In genomic region chr11:78032090-78032489, GRCh38 we compare ENCODE assay signal across 18 cellular contexts. TPM values are rescaled to one million over a fixed set of nuclear protein-coding genes. Genes with fewer than 3 reads are reported as not detected.
DNase-seq lines count a peak whose midpoint lies in the region; ATAC-seq and TF ChIP-seq lines count a peak whose summit lies in the region.
"Had no signal": no experiment of that assay in that cellular context is flagged by ENCODE, and none has a peak within 500 bp of the region (broad histone marks: within the 10 kb centered on the region; RNA-seq: fewer than 3 reads in every experiment).

No MANE protein-coding gene starts in this region.

- H3K27ac ChIP-seq in RWPE1 (peak overlapping the region; percentile 38; the same call in 1 of the 2 replicates), hepatocyte (peak overlapping the region; percentile 85), GM23248 (no peak overlapping the region), sigmoid colon (peak overlapping the region in 1 of 4 donors; percentile 48)
- H3K27ac ChIP-seq: psoas muscle, upper lobe of right lung had no signal

- no peaks in the 10 kb centered on the region for H3K79me2 ChIP-seq in hepatocyte
- H3K79me2 ChIP-seq in GM23248 (ENCODE audit: insufficient read depth): no peaks in the 10 kb centered on the region

- DNase-seq in RWPE1 (ENCODE audit: low spot score) (no peak), hepatocyte (ENCODE audit: low spot score) (peak; percentile 59), NCI-H82 (lab: John Stamatoyannopoulos, UW) (no peak), GM23248 (no peak), sigmoid colon (no peak)
- DNase-seq: activated CD4-positive, alpha-beta T cell treated with anti-CD3 and anti-CD28 coated beads for 36 hours; activated CD8-positive, alpha-beta memory T cell treated with anti-CD3 and anti-CD28 coated beads, Interleukin-2, amount 50 U/mL, for 4 hours; activated effector memory CD4-positive, alpha-beta T cell treated with anti-CD3 and anti-CD28 coated beads, Interleukin-2, amount 50 U/mL, for 16 hours; mesenchymal stem cell; psoas muscle; upper lobe of right lung had no signal

- H2AFZ ChIP-seq in hepatocyte: no peak overlapping the region
- no peak overlapping the region for H2AFZ ChIP-seq in GM23248

- peak; percentile 11 for ATAC-seq in GM19463 (IDR thresholded peaks at IDR 0.05; ENCODE audit: unreplicated experiment)
- ATAC-seq in HG03432 (IDR thresholded peaks at IDR 0.05; ENCODE audit: unreplicated experiment): peak; percentile 11
- ATAC-seq in HG03439 (IDR thresholded peaks at IDR 0.05; ENCODE audit: unreplicated experiment): no peak
- ATAC-seq: activated CD4-positive, alpha-beta T cell treated with anti-CD3 and anti-CD28 coated beads for 36 hours; natural killer cell treated with Interleukin-12 subunit alpha and Interleukin-12 subunit beta and Interleukin-15 and Interleukin-18, amount 100 ng/mL, for 72 hours; psoas muscle; upper lobe of right lung had no signal

- H3K9me2 ChIP-seq in hepatocyte (replicated peaks; ENCODE audit: insufficient read depth) (no peaks in the 10 kb centered on the region), GM23248 (ENCODE audit: insufficient read depth) (no peaks in the 10 kb centered on the region)

- no peaks in the 10 kb centered on the region for H4K20me1 ChIP-seq in hepatocyte (ENCODE audit: insufficient read depth, poor library complexity, severe bottlenecking)
- no peaks in the 10 kb centered on the region for H4K20me1 ChIP-seq in GM23248 (ENCODE audit: insufficient read depth)

- H3K4me1 ChIP-seq in hepatocyte (ENCODE audit: insufficient read depth) (peaks cover 8% of the 10 kb centered on the region), GM23248 (ENCODE audit: insufficient read depth) (peaks cover 9% of the 10 kb centered on the region), sigmoid colon (peaks cover 0 to 24% (median 15%) of the 10 kb centered on the region in 4 donors)

- H3F3A ChIP-seq in GM23248 (ENCODE audit: insufficient read depth): no peaks in the 10 kb centered on the region

- H3K4me3 ChIP-seq in hepatocyte: no peak overlapping the region
- H3K4me3 ChIP-seq in GM23248: no peak overlapping the region
- no peak overlapping the region for H3K4me3 ChIP-seq in sigmoid colon
- H3K4me3 ChIP-seq: psoas muscle, upper lobe of right lung had no signal

- H3K27me3 ChIP-seq in hepatocyte (no peaks in the 10 kb centered on the region), GM23248 (replicated peaks; ENCODE audit: insufficient read depth) (no peaks in the 10 kb centered on the region), sigmoid colon (no peaks in the 10 kb centered on the region)
- H3K27me3 ChIP-seq: upper lobe of right lung had no signal

- in situ Hi-C loops in GM23248 (cut with MboI): no loop called here

- no peak for TF ChIP-seq CTCF in RWPE1 (conservative IDR thresholded peaks at IDR 0.05; ENCODE audit: low read depth)
- TF ChIP-seq CTCF in hepatocyte (IDR thresholded peaks at IDR 0.05; ENCODE audit: poor library complexity): no peak
- no peak for TF ChIP-seq CTCF in sigmoid colon (IDR thresholded peaks at IDR 0.05)

- H3K36me3 ChIP-seq in hepatocyte (replicated peaks; ENCODE audit: insufficient read depth, low read depth) (no peaks in the 10 kb centered on the region), GM23248 (ENCODE audit: low read depth) (no peaks in the 10 kb centered on the region), sigmoid colon (no peaks in the 10 kb centered on the region)
- H3K36me3 ChIP-seq: upper lobe of right lung had no signal

- POLR2A ChIA-PET in RWPE1 (lab: Yijun Ruan, JAX; ENCODE audit: low non-redundant PET): no interaction called here

- intact Hi-C loops in sigmoid colon (cut with DNase I): no loop called here

- no peak overlapping the region for H3K9ac ChIP-seq in GM23248

- TF ChIP-seq EP300 in sigmoid colon (IDR thresholded peaks at IDR 0.05): no peak

- H3K4me2 ChIP-seq in hepatocyte (no peak overlapping the region), GM23248 (ENCODE audit: unreplicated experiment) (no peak overlapping the region)

- CTCF ChIA-PET in RWPE1 (lab: Yijun Ruan, JAX): interaction anchor here (2.0 kb wide), 1 partner anchor 13 kb away, joined by 6 read pairs; no protein-coding TSS in a partner anchor

- TF ChIP-seq POLR2A in sigmoid colon (IDR thresholded peaks at IDR 0.05): no peak

- H3K9me3 ChIP-seq in hepatocyte (ENCODE audit: low read depth) (no peaks in the 10 kb centered on the region), GM23248 (ENCODE audit: low read depth) (no peaks in the 10 kb centered on the region), sigmoid colon (no peaks in the 10 kb centered on the region)
- H3K9me3 ChIP-seq: psoas muscle, upper lobe of right lung had no signal

RNA-seq across cellular contexts. Expression of gene KCTD14, which starts 9.0 kb away (rescaled TPM):
- 6.0 TPM in 2 replicates for total RNA-seq in hepatocyte
- polyA plus RNA-seq in hepatocyte: 8.1 and 8.7 TPM in 2 replicates
- 0.63 and 1.4 TPM in 2 replicates for total RNA-seq in GM23248 (2014; rRNA removed; shearing (Covaris generic))
- 0.85 and 1.0 TPM in 2 replicates for polyA plus RNA-seq in GM23248 (2016; fragmentation: Nextera tagmentation; extraction: Ambion mirVana)
- 1 to 10 TPM; 2.5 to 4.5 (median 2.6) TPM for total RNA-seq in sigmoid colon
- polyA plus RNA-seq in sigmoid colon: 10 to 100 TPM; 11.6 to 22.8 (median 15.0) TPM

RNA-seq across cellular contexts. Expression of gene THRSP, which starts 31.6 kb away (rescaled TPM):
- total RNA-seq in hepatocyte (0.17 TPM in 1 of 2 replicates, not detected in the other), sigmoid colon (1 to 10 TPM in 1 of 4 donors, not detected in 3; 1.8 TPM)
- polyA plus RNA-seq in hepatocyte (0.13 and 0.17 TPM in 2 replicates), GM23248 (2016; fragmentation: Nextera tagmentation; extraction: Ambion mirVana) (not detected in 2 replicates), sigmoid colon (1 to 10 TPM in 1 of 3 donors, not detected in 2; 3.4 TPM)
- total RNA-seq in GM23248 (2014; rRNA removed; shearing (Covaris generic)): not detected in 2 replicates
- total RNA-seq: activated CD4-positive, alpha-beta T cell treated with anti-CD3 and anti-CD28 coated beads for 36 hours; chondrocyte; H4; kidney epithelial cell; natural killer cell treated with Interleukin-12 subunit alpha and Interleukin-12 subunit beta and Interleukin-15 and Interleukin-18, amount 100 ng/mL, for 72 hours; upper lobe of right lung had no signal

RNA-seq across cellular contexts. Expression of gene INTS4, which starts 37.6 kb away (rescaled TPM):
- total RNA-seq in hepatocyte: 22.7 and 28.0 TPM in 2 replicates
- 19.2 and 24.0 TPM in 2 replicates for polyA plus RNA-seq in hepatocyte
- 27.3 and 29.3 TPM in 2 replicates for total RNA-seq in GM23248 (2014; rRNA removed; shearing (Covaris generic))
- 25.8 and 27.0 TPM in 2 replicates for polyA plus RNA-seq in GM23248 (2016; fragmentation: Nextera tagmentation; extraction: Ambion mirVana)
- total RNA-seq in sigmoid colon: 10 to 100 TPM; 26.3 to 32.1 (median 29.8) TPM
- polyA plus RNA-seq in sigmoid colon: 10 to 100 TPM; 11.1 to 17.8 (median 11.4) TPM

RNA-seq across cellular contexts. Expression of gene NDUFC2, which starts 47.6 kb away (rescaled TPM):
- total RNA-seq in hepatocyte: 107 and 115 TPM in 2 replicates
- 442 and 481 TPM in 2 replicates for polyA plus RNA-seq in hepatocyte
- total RNA-seq in GM23248 (2014; rRNA removed; shearing (Covaris generic)): 69.0 and 86.6 TPM in 2 replicates
- polyA plus RNA-seq in GM23248 (2016; fragmentation: Nextera tagmentation; extraction: Ambion mirVana): 462 and 471 TPM in 2 replicates
- total RNA-seq in sigmoid colon: 100 to 1,000 TPM in 2 of 4 donors, 10 to 100 TPM in 2; 55.9 to 109 (median 93.8) TPM
- 100 to 1,000 TPM; 123 to 246 (median 131) TPM for polyA plus RNA-seq in sigmoid colon
